Comparison of ENCODE assay signal across 8 cellular contexts in genomic region chr12:46372852-46373302, GRCh38. TPM values are rescaled to one million over a fixed set of nuclear protein-coding genes. Genes with fewer than 3 reads are reported as not detected.
DNase-seq lines count a peak whose midpoint lies in the region; ATAC-seq and TF ChIP-seq lines count a peak whose summit lies in the region.

No MANE protein-coding gene starts in this region.

- POLR2A ChIA-PET in PC-9 (lab: Charles Lee; ENCODE audit: unreplicated experiment) = interaction anchor here (0.6 to 0.7 kb wide), 4 partner anchors 11 to 214 kb away, joined by 3 to 4 read pairs (median 4); no protein-coding TSS in a partner anchor

- H3K4me1 Mint-ChIP-seq in endodermal cell = peaks cover 42% of the 10 kb centered on the region

- peak overlapping the region; percentile 90 for H3K27ac Mint-ChIP-seq in endodermal cell

- no peaks in the 10 kb centered on the region for H3K9me3 ChIP-seq in PC-9 (ENCODE audit: insufficient read depth, low read depth)
- H3K9me3 ChIP-seq in endodermal cell (ENCODE audit: control insufficient read depth, low read length) = no peaks in the 10 kb centered on the region
- no peaks in the 10 kb centered on the region for H3K9me3 ChIP-seq in osteoblast (ENCODE audit: low read depth, low read length)

- peak overlapping the region; percentile 98 for H3K4me3 Mint-ChIP-seq in endodermal cell

- H3K27me3 Mint-ChIP-seq in endodermal cell (ENCODE audit: insufficient read depth) = peaks cover 13% of the 10 kb centered on the region

- CTCF ChIA-PET in PC-9 (lab: Charles Lee) = no interaction called here

- peaks cover 59% of the 10 kb centered on the region for H3K79me2 ChIP-seq in PC-9 (ENCODE audit: low read depth)
- H3K79me2 ChIP-seq in osteoblast (ENCODE audit: insufficient read depth, low read length) = peaks cover 63% of the 10 kb centered on the region

- H3F3A ChIP-seq in PC-9 (ENCODE audit: insufficient read depth, low read depth) = peaks cover 43% of the 10 kb centered on the region

- peak overlapping the region; percentile 100 for H3K9ac ChIP-seq in endodermal cell (ENCODE audit: extremely low read depth, low read length, poor library complexity, severe bottlenecking)

- TF ChIP-seq CTCF in PC-9 (conservative IDR thresholded peaks at IDR 0.05) = no peak
- TF ChIP-seq CTCF in endodermal cell (conservative IDR thresholded peaks at IDR 0.05) = no peak
- TF ChIP-seq CTCF in osteoblast (IDR thresholded peaks at IDR 0.05; ENCODE audit: extremely low read depth, low read depth, low read length) = no peak

- H4K20me1 ChIP-seq in PC-9 (ENCODE audit: insufficient read depth) (peaks cover 36% of the 10 kb centered on the region), osteoblast (ENCODE audit: insufficient read depth, low read length) (peaks cover 43% of the 10 kb centered on the region)

- BruUV-seq in PC-9 (replicated peaks; lab: Mats Ljungman, UMichigan) = no TSS peak

- no peaks in the 10 kb centered on the region for H3K9me2 ChIP-seq in PC-9 (ENCODE audit: insufficient read depth)

- H2AFZ ChIP-seq in PC-9 (peak overlapping the region; percentile 95), osteoblast (ENCODE audit: low read length) (peak overlapping the region; percentile 84)

- peak overlapping the region; percentile 88 for H3K4me3 ChIP-seq in GM08714 (ENCODE audit: low read length)
- peak overlapping the region; percentile 94 for H3K4me3 ChIP-seq in PC-9
- H3K4me3 ChIP-seq in endodermal cell (ENCODE audit: low read length) = peak overlapping the region; percentile 98
- peak overlapping the region; percentile 96 for H3K4me3 ChIP-seq in osteoblast (ENCODE audit: insufficient read depth, low read length)

- H3K9me3 Mint-ChIP-seq in endodermal cell = no peaks in the 10 kb centered on the region

- H3K36me3 ChIP-seq in PC-9 (ENCODE audit: low read depth) = peaks cover 37% of the 10 kb centered on the region
- peaks cover 32% of the 10 kb centered on the region for H3K36me3 ChIP-seq in endodermal cell (ENCODE audit: control insufficient read depth, insufficient read depth, low read length)
- H3K36me3 ChIP-seq in osteoblast (ENCODE audit: insufficient read depth, low read length) = peaks cover 36% of the 10 kb centered on the region

- peak overlapping the region; percentile 97 for H3K27ac ChIP-seq in PC-9
- H3K27ac ChIP-seq in endodermal cell (ENCODE audit: low read depth, low read length) = peak overlapping the region; percentile 100
- H3K27ac ChIP-seq in osteoblast (ENCODE audit: low read depth, low read length) = peak overlapping the region; percentile 97

- no peak for ATAC-seq in HG02973 (IDR thresholded peaks at IDR 0.05; ENCODE audit: unreplicated experiment)

- H3K4me2 ChIP-seq in PC-9 (peak overlapping the region; percentile 91), osteoblast (ENCODE audit: insufficient read depth, low read length) (peak overlapping the region; percentile 97)

- DNase-seq in PC-9 (no peak), endodermal cell (no peak), osteoblast (ENCODE audit: insufficient read length, low spot score, missing footprints) (no peak), AG08395 (ENCODE audit: low spot score) (no peak), NCI-H2029 treated with DMSO at 0.1 percent for 48 hours (lab: John Stamatoyannopoulos, UW) (no peak), cerebellar nuclear complex (lab: John Stamatoyannopoulos, UW) (no peak)

- intact Hi-C loops in PC-9 (cut with micrococcal nuclease; ENCODE audit: unreplicated experiment) = loop anchor here (1.0 to 10.0 kb wide), 7 partner anchors 10 to 902 kb away; partner anchors contain the start of gene SLC38A1

- peaks cover 41% of the 10 kb centered on the region for H3K4me1 ChIP-seq in PC-9 (replicated peaks; ENCODE audit: insufficient read depth)
- peaks cover 15% of the 10 kb centered on the region for H3K4me1 ChIP-seq in endodermal cell (ENCODE audit: control insufficient read depth, insufficient read depth, low read length)
- H3K4me1 ChIP-seq in osteoblast (ENCODE audit: insufficient read depth, low read length) = peaks cover 36% of the 10 kb centered on the region

- peaks cover 34% of the 10 kb centered on the region for H3K36me3 Mint-ChIP-seq in endodermal cell (ENCODE audit: low read depth)

- H3K27me3 ChIP-seq in PC-9 (ENCODE audit: insufficient read depth, low read depth) = no peaks in the 10 kb centered on the region
- H3K27me3 ChIP-seq in endodermal cell (ENCODE audit: control insufficient read depth, insufficient read depth, low read length, poor library complexity, severe bottlenecking) = peaks cover 10% of the 10 kb centered on the region
- no peaks in the 10 kb centered on the region for H3K27me3 ChIP-seq in osteoblast (ENCODE audit: insufficient read depth, low read length)

- WGBS in endodermal cell (ENCODE audit: insufficient coverage in 1 of 2, insufficient read length in 1 of 2), 2 experiments = 0 to 2% methylated on average over 7 to 16 of the region's 16 CpGs

RNA-seq across cellular contexts. Expression of gene SLC38A2, which starts 0.3 kb away (rescaled TPM):
- 193 and 322 TPM in 2 replicates for total RNA-seq in PC-9 (2021)
- 100 to 1,000 TPM; 156 to 230 TPM for total RNA-seq in endodermal cell
- polyA plus RNA-seq in endodermal cell (2013, experiment 1 of 2) = 185 TPM
- 170 TPM for polyA plus RNA-seq in endodermal cell (2013, experiment 2 of 2)
- total RNA-seq in osteoblast = 919 and 1,020 TPM in 2 replicates
